1 cellular context compared by ENCODE assay signal in genomic region chr18:48806551-48807261, GRCh38.
TF ChIP-seq lines count a peak whose summit lies in the region.

No MANE protein-coding gene starts in this region.

TF ChIP-seq in GM12878, 131 proteins besides CTCF, POLR2A, EP300 and RAD21 (continued from another document):
- TF ChIP-seq, protein P1, sequence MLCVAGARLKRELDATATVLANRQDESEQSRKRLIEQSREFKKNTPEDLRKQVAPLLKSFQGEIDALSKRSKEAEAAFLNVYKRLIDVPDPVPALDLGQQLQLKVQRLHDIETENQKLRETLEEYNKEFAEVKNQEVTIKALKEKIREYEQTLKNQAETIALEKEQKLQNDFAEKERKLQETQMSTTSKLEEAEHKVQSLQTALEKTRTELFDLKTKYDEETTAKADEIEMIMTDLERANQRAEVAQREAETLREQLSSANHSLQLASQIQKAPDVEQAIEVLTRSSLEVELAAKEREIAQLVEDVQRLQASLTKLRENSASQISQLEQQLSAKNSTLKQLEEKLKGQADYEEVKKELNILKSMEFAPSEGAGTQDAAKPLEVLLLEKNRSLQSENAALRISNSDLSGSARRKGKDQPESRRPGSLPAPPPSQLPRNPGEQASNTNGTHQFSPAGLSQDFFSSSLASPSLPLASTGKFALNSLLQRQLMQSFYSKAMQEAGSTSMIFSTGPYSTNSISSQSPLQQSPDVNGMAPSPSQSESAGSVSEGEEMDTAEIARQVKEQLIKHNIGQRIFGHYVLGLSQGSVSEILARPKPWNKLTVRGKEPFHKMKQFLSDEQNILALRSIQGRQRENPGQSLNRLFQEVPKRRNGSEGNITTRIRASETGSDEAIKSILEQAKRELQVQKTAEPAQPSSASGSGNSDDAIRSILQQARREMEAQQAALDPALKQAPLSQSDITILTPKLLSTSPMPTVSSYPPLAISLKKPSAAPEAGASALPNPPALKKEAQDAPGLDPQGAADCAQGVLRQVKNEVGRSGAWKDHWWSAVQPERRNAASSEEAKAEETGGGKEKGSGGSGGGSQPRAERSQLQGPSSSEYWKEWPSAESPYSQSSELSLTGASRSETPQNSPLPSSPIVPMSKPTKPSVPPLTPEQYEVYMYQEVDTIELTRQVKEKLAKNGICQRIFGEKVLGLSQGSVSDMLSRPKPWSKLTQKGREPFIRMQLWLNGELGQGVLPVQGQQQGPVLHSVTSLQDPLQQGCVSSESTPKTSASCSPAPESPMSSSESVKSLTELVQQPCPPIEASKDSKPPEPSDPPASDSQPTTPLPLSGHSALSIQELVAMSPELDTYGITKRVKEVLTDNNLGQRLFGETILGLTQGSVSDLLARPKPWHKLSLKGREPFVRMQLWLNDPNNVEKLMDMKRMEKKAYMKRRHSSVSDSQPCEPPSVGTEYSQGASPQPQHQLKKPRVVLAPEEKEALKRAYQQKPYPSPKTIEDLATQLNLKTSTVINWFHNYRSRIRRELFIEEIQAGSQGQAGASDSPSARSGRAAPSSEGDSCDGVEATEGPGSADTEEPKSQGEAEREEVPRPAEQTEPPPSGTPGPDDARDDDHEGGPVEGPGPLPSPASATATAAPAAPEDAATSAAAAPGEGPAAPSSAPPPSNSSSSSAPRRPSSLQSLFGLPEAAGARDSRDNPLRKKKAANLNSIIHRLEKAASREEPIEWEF (IDR thresholded peaks at IDR 0.05; ENCODE audit: insufficient replicate concordance, low read depth, low read length) = no peak
- TF ChIP-seq CREM (IDR thresholded peaks at IDR 0.05; ENCODE audit: low read depth) (0 out of 2 replicates have a peak, but pooled peaks have one; percentile 17), KLF5 (IDR thresholded peaks at IDR 0.05; ENCODE audit: partially characterized antibody) (no peak), ETV6 (conservative IDR thresholded peaks at IDR 0.05 in 1 of 2, IDR thresholded peaks at IDR 0.05 in 1 of 2; ENCODE audit: borderline replicate concordance in 1 of 2, low read depth in 1 of 2) (no peak), RFX5 (IDR thresholded peaks at IDR 0.05; ENCODE audit: low read depth, low read length) (no peak), ZNF274 (IDR thresholded peaks at IDR 0.05; ENCODE audit: insufficient read depth, insufficient read length) (no peak), ZBTB11 (CRISPR knock-in tag; IDR thresholded peaks at IDR 0.05) (no peak), DPF2 (IDR thresholded peaks at IDR 0.05) (no peak), MEF2B (IDR thresholded peaks at IDR 0.05; ENCODE audit: partially characterized antibody, poor library complexity, severe bottlenecking) (no peak), CREB1 (IDR thresholded peaks at IDR 0.05; ENCODE audit: low read depth) (no peak), CBX5 (IDR thresholded peaks at IDR 0.05; ENCODE audit: low read depth) (no peak), IKZF1 (conservative IDR thresholded peaks at IDR 0.05) (0 out of 2 replicates have a peak, but pooled peaks have one; percentile 11), IRF5 (IDR thresholded peaks at IDR 0.05; ENCODE audit: borderline replicate concordance) (no peak), ESRRA (IDR thresholded peaks at IDR 0.05; ENCODE audit: low read length) (no peak), BCL11A (IDR thresholded peaks at IDR 0.05; ENCODE audit: low read depth, low read length) (no peak), RUNX3 (IDR thresholded peaks at IDR 0.05; ENCODE audit: low read length) (peak; percentile 63; the same call in 1 of the 2 replicates), ATF7 (IDR thresholded peaks at IDR 0.05; ENCODE audit: low read depth) (no peak), SMAD1 (IDR thresholded peaks at IDR 0.05; ENCODE audit: low read depth, partially characterized antibody) (no peak), ZSCAN29 (IDR thresholded peaks at IDR 0.05) (no peak), CBFB (IDR thresholded peaks at IDR 0.05; ENCODE audit: low read depth) (no peak), HCFC1 (IDR thresholded peaks at IDR 0.05; ENCODE audit: low read length) (no peak), GATAD2B (conservative IDR thresholded peaks at IDR 0.05; ENCODE audit: low read depth) (no peak), KDM1A (IDR thresholded peaks at IDR 0.05; ENCODE audit: borderline replicate concordance) (no peak), MXI1 (IDR thresholded peaks at IDR 0.05; ENCODE audit: low read depth, low read length) (no peak), YY1 (IDR thresholded peaks at IDR 0.05; ENCODE audit: low read depth, low read length) (no peak), SUZ12 (IDR thresholded peaks at IDR 0.05; ENCODE audit: unreplicated experiment) (no peak), PML (IDR thresholded peaks at IDR 0.05; ENCODE audit: low read length) (no peak)
- TF ChIP-seq, protein P2, sequence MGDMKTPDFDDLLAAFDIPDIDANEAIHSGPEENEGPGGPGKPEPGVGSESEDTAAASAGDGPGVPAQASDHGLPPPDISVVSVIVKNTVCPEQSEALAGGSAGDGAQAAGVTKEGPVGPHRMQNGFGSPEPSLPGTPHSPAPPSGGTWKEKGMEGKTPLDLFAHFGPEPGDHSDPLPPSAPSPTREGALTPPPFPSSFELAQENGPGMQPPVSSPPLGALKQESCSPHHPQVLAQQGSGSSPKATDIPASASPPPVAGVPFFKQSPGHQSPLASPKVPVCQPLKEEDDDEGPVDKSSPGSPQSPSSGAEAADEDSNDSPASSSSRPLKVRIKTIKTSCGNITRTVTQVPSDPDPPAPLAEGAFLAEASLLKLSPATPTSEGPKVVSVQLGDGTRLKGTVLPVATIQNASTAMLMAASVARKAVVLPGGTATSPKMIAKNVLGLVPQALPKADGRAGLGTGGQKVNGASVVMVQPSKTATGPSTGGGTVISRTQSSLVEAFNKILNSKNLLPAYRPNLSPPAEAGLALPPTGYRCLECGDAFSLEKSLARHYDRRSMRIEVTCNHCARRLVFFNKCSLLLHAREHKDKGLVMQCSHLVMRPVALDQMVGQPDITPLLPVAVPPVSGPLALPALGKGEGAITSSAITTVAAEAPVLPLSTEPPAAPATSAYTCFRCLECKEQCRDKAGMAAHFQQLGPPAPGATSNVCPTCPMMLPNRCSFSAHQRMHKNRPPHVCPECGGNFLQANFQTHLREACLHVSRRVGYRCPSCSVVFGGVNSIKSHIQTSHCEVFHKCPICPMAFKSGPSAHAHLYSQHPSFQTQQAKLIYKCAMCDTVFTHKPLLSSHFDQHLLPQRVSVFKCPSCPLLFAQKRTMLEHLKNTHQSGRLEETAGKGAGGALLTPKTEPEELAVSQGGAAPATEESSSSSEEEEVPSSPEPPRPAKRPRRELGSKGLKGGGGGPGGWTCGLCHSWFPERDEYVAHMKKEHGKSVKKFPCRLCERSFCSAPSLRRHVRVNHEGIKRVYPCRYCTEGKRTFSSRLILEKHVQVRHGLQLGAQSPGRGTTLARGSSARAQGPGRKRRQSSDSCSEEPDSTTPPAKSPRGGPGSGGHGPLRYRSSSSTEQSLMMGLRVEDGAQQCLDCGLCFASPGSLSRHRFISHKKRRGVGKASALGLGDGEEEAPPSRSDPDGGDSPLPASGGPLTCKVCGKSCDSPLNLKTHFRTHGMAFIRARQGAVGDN (IDR thresholded peaks at IDR 0.05) = peak; percentile 60
- TF ChIP-seq, protein P3, sequence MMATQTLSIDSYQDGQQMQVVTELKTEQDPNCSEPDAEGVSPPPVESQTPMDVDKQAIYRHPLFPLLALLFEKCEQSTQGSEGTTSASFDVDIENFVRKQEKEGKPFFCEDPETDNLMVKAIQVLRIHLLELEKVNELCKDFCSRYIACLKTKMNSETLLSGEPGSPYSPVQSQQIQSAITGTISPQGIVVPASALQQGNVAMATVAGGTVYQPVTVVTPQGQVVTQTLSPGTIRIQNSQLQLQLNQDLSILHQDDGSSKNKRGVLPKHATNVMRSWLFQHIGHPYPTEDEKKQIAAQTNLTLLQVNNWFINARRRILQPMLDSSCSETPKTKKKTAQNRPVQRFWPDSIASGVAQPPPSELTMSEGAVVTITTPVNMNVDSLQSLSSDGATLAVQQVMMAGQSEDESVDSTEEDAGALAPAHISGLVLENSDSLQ (IDR thresholded peaks at IDR 0.05) = peak; percentile 88
- TF ChIP-seq, protein P4, sequence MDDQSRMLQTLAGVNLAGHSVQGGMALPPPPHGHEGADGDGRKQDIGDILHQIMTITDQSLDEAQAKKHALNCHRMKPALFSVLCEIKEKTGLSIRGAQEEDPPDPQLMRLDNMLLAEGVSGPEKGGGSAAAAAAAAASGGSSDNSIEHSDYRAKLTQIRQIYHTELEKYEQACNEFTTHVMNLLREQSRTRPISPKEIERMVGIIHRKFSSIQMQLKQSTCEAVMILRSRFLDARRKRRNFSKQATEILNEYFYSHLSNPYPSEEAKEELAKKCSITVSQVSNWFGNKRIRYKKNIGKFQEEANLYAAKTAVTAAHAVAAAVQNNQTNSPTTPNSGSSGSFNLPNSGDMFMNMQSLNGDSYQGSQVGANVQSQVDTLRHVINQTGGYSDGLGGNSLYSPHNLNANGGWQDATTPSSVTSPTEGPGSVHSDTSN (IDR thresholded peaks at IDR 0.05; ENCODE audit: insufficient replicate concordance, low read depth, low read length) = peak; percentile 51
